Comparison of ENCODE assay signal across 8 cellular contexts in the genomic region with DNA sequence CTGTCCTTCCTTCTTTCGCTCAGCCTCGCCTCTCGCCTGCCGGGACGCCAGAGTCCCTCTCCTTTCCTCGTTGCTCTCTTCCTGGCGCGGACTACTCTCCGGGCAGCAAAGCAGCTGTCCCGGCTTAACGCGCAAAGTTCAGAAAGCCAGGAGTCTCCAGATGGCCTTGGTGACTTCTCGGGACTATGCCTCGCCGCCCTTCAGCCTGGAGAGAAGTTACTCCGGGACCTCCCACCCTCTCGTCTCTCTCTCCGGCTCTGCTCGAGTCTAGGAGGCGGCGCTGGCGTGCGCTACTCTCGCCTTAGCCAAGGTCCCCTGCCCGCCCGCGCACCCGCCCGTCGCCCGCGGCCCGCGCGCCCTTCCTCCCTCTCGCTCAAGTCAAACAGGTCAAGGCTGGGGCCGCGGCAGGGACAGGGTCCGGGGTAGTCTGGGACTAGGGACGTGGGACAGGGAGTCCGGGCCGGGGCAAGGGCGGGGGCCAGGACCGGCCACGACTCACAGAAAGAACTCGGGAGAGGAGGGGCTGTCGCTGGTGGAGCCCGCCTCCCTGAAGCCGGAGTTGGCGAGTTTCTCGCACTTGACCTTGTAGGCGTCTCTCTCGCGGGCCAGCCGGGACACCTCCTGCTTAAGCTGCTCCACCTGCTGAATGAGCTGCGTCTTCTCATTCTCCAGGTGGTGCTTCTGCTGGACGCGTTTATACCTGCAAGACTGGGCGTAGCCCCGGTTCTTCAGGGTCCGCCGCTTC. TPM values are rescaled to one million over a fixed set of nuclear protein-coding genes. Genes with fewer than 3 reads are reported as not detected.
DNase-seq lines count a peak whose midpoint lies in the region; ATAC-seq and TF ChIP-seq lines count a peak whose summit lies in the region.

No MANE protein-coding gene starts in this region.

- H3K27me3 ChIP-seq in ectodermal cell (ENCODE audit: control insufficient read depth, insufficient read depth, low read length, poor library complexity, severe bottlenecking) (peaks cover 93% of the 10 kb centered on the region), upper lobe of right lung (peaks cover 23% of the 10 kb centered on the region)

- H3K4me1 Mint-ChIP-seq in activated CD4-positive, alpha-beta T cell treated with anti-CD3 and anti-CD28 coated beads for 36 hours, result peaks cover 16% of the 10 kb centered on the region

- CTCF ChIA-PET in activated CD4-positive, alpha-beta T cell treated with anti-CD3 and anti-CD28 coated beads for 36 hours (lab: Charles Lee), result interaction anchor here (0.6 kb wide), 2 partner anchors 24 to 362 kb away, joined by 3 read pairs; no protein-coding TSS in a partner anchor

- no peaks in the 10 kb centered on the region for H3K36me3 Mint-ChIP-seq in activated CD4-positive, alpha-beta T cell treated with anti-CD3 and anti-CD28 coated beads for 36 hours (ENCODE audit: low read depth)

- peaks cover 76% of the 10 kb centered on the region for H3K27me3 Mint-ChIP-seq in activated CD4-positive, alpha-beta T cell treated with anti-CD3 and anti-CD28 coated beads for 36 hours

- intact Hi-C loops in activated CD4-positive, alpha-beta T cell treated with anti-CD3 and anti-CD28 coated beads for 36 hours (cut with DNase I, micrococcal nuclease), result loop anchor here (2.0 to 10.0 kb wide), 3 partner anchors 803 to 1960 kb away; no protein-coding TSS in a partner anchor
- intact Hi-C loops in upper lobe of right lung (cut with DNase I), result no loop called here

- POLR2A ChIA-PET in activated CD4-positive, alpha-beta T cell treated with anti-CD3 and anti-CD28 coated beads for 36 hours (lab: Charles Lee), result no interaction called here

- no peak overlapping the region for H3K27ac Mint-ChIP-seq in activated CD4-positive, alpha-beta T cell treated with anti-CD3 and anti-CD28 coated beads for 36 hours

- ATAC-seq in activated CD4-positive, alpha-beta T cell treated with anti-CD3 and anti-CD28 coated beads for 36 hours, result no peak
- peak; percentile 23 for ATAC-seq in upper lobe of right lung
- no peak for ATAC-seq in GM19463 (IDR thresholded peaks at IDR 0.05; ENCODE audit: unreplicated experiment)
- ATAC-seq in omental fat pad (ENCODE audit: low FRiP score), result no peak

- H3K27ac ChIP-seq in ectodermal cell (ENCODE audit: insufficient read depth, low read depth, low read length, poor library complexity, severe bottlenecking) (no peak overlapping the region), upper lobe of right lung (peak overlapping the region; percentile 83)

- no peak overlapping the region for H3K4me3 Mint-ChIP-seq in activated CD4-positive, alpha-beta T cell treated with anti-CD3 and anti-CD28 coated beads for 36 hours

- H3K4me3 ChIP-seq in ectodermal cell (ENCODE audit: insufficient read depth, low read depth, low read length) (peak overlapping the region; percentile 45), upper lobe of right lung (peak overlapping the region; percentile 59)

- H3K4me1 ChIP-seq in ectodermal cell (ENCODE audit: control insufficient read depth, insufficient read depth, low read length), result peaks cover 30% of the 10 kb centered on the region
- peaks cover 30% of the 10 kb centered on the region for H3K4me1 ChIP-seq in upper lobe of right lung

- H3K9me3 ChIP-seq in ectodermal cell (ENCODE audit: control insufficient read depth, low read length) (no peaks in the 10 kb centered on the region), upper lobe of right lung (no peaks in the 10 kb centered on the region)

- no peaks in the 10 kb centered on the region for H3K9me3 Mint-ChIP-seq in activated CD4-positive, alpha-beta T cell treated with anti-CD3 and anti-CD28 coated beads for 36 hours (ENCODE audit: low read depth)

- TF ChIP-seq CTCF in upper lobe of right lung (IDR thresholded peaks at IDR 0.05) (no peak), omental fat pad (IDR thresholded peaks at IDR 0.05) (no peak)

- peak; percentile 14 for DNase-seq in activated CD4-positive, alpha-beta T cell treated with anti-CD3 and anti-CD28 coated beads for 36 hours
- DNase-seq in activated CD4-positive, alpha-beta T cell treated with anti-CD3 and anti-CD28 coated beads, Interleukin-2, amount 50 U/mL, for 4 hours, result no peak
- DNase-seq in medulla oblongata (ENCODE audit: extremely low spot score) (peak; percentile 41), upper lobe of right lung (peak; percentile 90), omental fat pad (ENCODE audit: low spot score) (no peak), NCI-H774 (lab: John Stamatoyannopoulos, UW) (no peak)

- H3K36me3 ChIP-seq in ectodermal cell (ENCODE audit: control insufficient read depth, insufficient read depth, low read length) (no peaks in the 10 kb centered on the region), upper lobe of right lung (no peaks in the 10 kb centered on the region)

- WGBS in ectodermal cell, 2 experiments, result 1% methylated on average over 62 of the region's 62 CpGs

RNA-seq across cellular contexts. Expression of a gene that starts 1.5 kb away (rescaled TPM):
- not detected for total RNA-seq in activated CD4-positive, alpha-beta T cell treated with anti-CD3 and anti-CD28 coated beads for 36 hours
- polyA plus RNA-seq in ectodermal cell (2013, experiment 1 of 4), result 12.6 TPM
- 9.3 TPM for polyA plus RNA-seq in ectodermal cell (2013, experiment 2 of 4)
- polyA plus RNA-seq in ectodermal cell (2013, experiment 3 of 4), result 17.3 TPM
- 21.2 TPM for polyA plus RNA-seq in ectodermal cell (2013, experiment 4 of 4)
- 37.3 TPM for total RNA-seq in upper lobe of right lung
- 100 to 1,000 TPM in 1 of 4 donors, 10 to 100 TPM in 3; 44.3 to 173 (median 82.4) TPM for total RNA-seq in omental fat pad

Comparison
In these comparisons a context has a peak if more than half of its experiments do, and no peak if none do; other contexts are left out.
1. DNase-seq: peak in activated CD4-positive, alpha-beta T cell treated with anti-CD3 and anti-CD28 coated beads for 36 hours (single experiment), medulla oblongata (single experiment) and upper lobe of right lung (single experiment); none in activated CD4-positive, alpha-beta T cell treated with anti-CD3 and anti-CD28 coated beads, Interleukin-2, amount 50 U/mL, for 4 hours (0 of 2), omental fat pad (single experiment) and NCI-H774 (single experiment).
2. RNA of a gene that starts 1.5 kb away (total RNA-seq): 44.3 to 173 TPM in omental fat pad and 37.3 TPM in upper lobe of right lung (single experiment); not detected in activated CD4-positive, alpha-beta T cell treated with anti-CD3 and anti-CD28 coated beads for 36 hours; every median in the first group is over 10 times any median in the second.